ENCODE assay signal across 8 cellular contexts in genomic region chr12:12803186-12803585, GRCh38. TPM values are rescaled to one million over a fixed set of nuclear protein-coding genes. Genes with fewer than 3 reads are reported as not detected.
A peak's percentile ranks its signal among the peaks of the same experiment; 100 is the strongest.
DNase-seq lines count a peak whose midpoint lies in the region; ATAC-seq, FAIRE-seq and TF ChIP-seq lines count a peak whose summit lies in the region.

No MANE protein-coding gene starts in this region.

- H3K4me3 ChIP-seq in cardiac fibroblast (replicated peaks in 1 of 2; ENCODE audit: low read depth in 2 of 2, low read length in 2 of 2) = no peak overlapping the region

- ATAC-seq in GM21737 (IDR thresholded peaks at IDR 0.05; ENCODE audit: unreplicated experiment) (peak; percentile 86), T-cell (replicated peaks in 1 of 4) (peak in 3 of 4 experiments; percentile 54 to 77 (median 72))

- peak overlapping the region in 2 of 3 donors; percentile 2 to 4 for H3K4me3 Mint-ChIP-seq in T-cell

- H3K4me1 Mint-ChIP-seq in T-cell = peaks cover 49 to 58% (median 52%) of the 10 kb centered on the region in 3 donors

- no peak for TF ChIP-seq CTCF in GM10266 (IDR thresholded peaks at IDR 0.05; ENCODE audit: control insufficient read depth, insufficient read depth, low read depth, missing control alignments)
- no peak for TF ChIP-seq CTCF in cardiac fibroblast (IDR thresholded peaks at IDR 0.05; ENCODE audit: low read depth, low read length)

- FAIRE-seq in HTR-8/SVneo (lab: Jason Lieb, UNC) = no peak

- H3K27me3 Mint-ChIP-seq in T-cell = no peaks in the 10 kb centered on the region

- no peaks in the 10 kb centered on the region for H3K36me3 Mint-ChIP-seq in T-cell

- CTCF ChIA-PET in T-cell (lab: Charles Lee) = interaction anchor here (0.6 to 1.0 kb wide), 3 partner anchors 11 to 84 kb away, joined by 3 to 4 read pairs (median 3); no protein-coding TSS in a partner anchor

- peak overlapping the region; percentile 11 to 82 for H3K27ac Mint-ChIP-seq in T-cell

- POLR2A ChIA-PET in T-cell (lab: Charles Lee) = interaction anchor here (0.5 to 0.9 kb wide), 8 partner anchors 8 to 1037 kb away, joined by 3 to 9 read pairs (median 4); no protein-coding TSS in a partner anchor

- no peaks in the 10 kb centered on the region for H3K9me3 Mint-ChIP-seq in T-cell

- DNase-seq in GM10266 (ENCODE audit: extremely low spot score) = peak; percentile 57
- peak; percentile 87 for DNase-seq in HTR-8/SVneo (ENCODE audit: insufficient read length, low spot score)
- peak in 3 of 34 experiments; percentile 18 to 41 (median 40) for DNase-seq in T-cell
- peak; percentile 74 to 88 for DNase-seq in cardiac fibroblast (ENCODE audit: low read depth in 2 of 2)
- peak; percentile 50 for DNase-seq in medulla oblongata (ENCODE audit: extremely low spot score)
- DNase-seq in NCI-H1694 treated with DMSO at 0.1 percent for 48 hours (lab: John Stamatoyannopoulos, UW) = no peak
- no peak for DNase-seq in cortex of kidney (lab: John Stamatoyannopoulos, UW)

RNA-seq across cellular contexts. Expression of gene DDX47, which starts 10.0 kb away (rescaled TPM):
- total RNA-seq in T-cell = 100 to 1,000 TPM in 2 of 5 donors, 10 to 100 TPM in 3; 60.4 to 141 (median 69.8) TPM

RNA-seq across cellular contexts. Expression of gene APOLD1, which starts 17.7 kb away (rescaled TPM):
- 1 to 10 TPM in 4 of 5 donors, under 1 TPM in 1; 0.82 to 4.7 (median 3.8) TPM for total RNA-seq in T-cell

Comparison
In these comparisons a context has a peak if more than half of its experiments do, and no peak if none do; other contexts are left out.
1. DNase-seq: peak in GM10266 (single experiment), HTR-8/SVneo (single experiment), cardiac fibroblast (2 of 2) and medulla oblongata (single experiment); none in NCI-H1694 treated with DMSO at 0.1 percent for 48 hours (single experiment) and cortex of kidney (single experiment).